ENCODE assay signal across 1 cellular context in genomic region chr16:88099956-88100355, GRCh38.
TF ChIP-seq lines count a peak whose summit lies in the region.

No MANE protein-coding gene starts in this region.

TF ChIP-seq in H1, 55 proteins besides CTCF, POLR2A, EP300 and RAD21:
- TF ChIP-seq, protein P1, sequence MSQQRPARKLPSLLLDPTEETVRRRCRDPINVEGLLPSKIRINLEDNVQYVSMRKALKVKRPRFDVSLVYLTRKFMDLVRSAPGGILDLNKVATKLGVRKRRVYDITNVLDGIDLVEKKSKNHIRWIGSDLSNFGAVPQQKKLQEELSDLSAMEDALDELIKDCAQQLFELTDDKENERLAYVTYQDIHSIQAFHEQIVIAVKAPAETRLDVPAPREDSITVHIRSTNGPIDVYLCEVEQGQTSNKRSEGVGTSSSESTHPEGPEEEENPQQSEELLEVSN (IDR thresholded peaks at IDR 0.05), result 0 out of 2 replicates have a peak, but pooled peaks have one; percentile 14
